ENCODE assay signal across 28 cellular contexts in the genomic region with DNA sequence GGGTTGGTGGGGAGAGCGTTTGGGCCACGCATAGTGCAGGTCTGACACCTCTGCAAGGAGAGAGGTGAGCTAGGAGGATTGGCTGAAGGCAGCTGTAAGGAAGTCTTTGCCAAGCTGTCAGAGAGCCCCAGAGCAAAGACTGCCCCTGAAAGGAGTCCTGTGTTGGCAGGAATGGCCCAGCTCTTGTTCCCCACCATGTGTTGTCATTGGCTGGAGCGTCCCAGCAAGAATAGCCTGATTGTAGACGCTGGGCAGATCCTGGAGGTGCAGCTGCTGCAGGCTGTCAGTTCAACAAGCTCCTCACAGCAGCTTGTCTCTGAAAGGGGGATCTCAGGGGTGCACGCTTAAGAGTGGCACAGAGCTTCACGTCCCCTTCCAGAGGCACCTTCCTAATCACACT.
"Had no signal": no experiment of that assay in that cellular context is flagged by ENCODE, and none has a peak within 500 bp of the region (broad histone marks: within the 10 kb centered on the region; RNA-seq: fewer than 3 reads in every experiment).

No MANE protein-coding gene starts in this region.

- H3K27me3 ChIP-seq: adrenal gland, Peyer's patch, SJSA1 had no signal

- H3K27ac Mint-ChIP-seq: activated B cell treated with CpG ODN at 0.5 μM for 24 hours; activated CD4-positive, alpha-beta T cell treated with anti-CD3 and anti-CD28 coated beads, Interleukin-2, amount 10 ng/mL, durations not matched to agents 24 days and 14 days; activated CD8-positive, alpha-beta memory T cell treated with anti-CD3 and anti-CD28 coated beads, Interleukin-2, amount 10 ng/mL, durations not matched to agents 7 days and 5 days; activated naive CD8-positive, alpha-beta T cell treated with anti-CD3 and anti-CD28 coated beads, Interleukin-2, amount 10 ng/mL, durations not matched to agents 7 days and 5 days; activated T-cell treated with anti-CD3 and anti-CD28 coated beads, Interleukin-2, amount 50 U/mL, for 24 hours; IgD-negative memory B cell; T-helper 1 cell treated with Interleukin-12 subunit alpha and Interleukin-12 subunit beta and Interleukin-4 antibody, amounts not matched to agents 30 μg/mL and 1 μg/mL, for 36 hours had no signal

- FAIRE-seq: bronchial epithelial cell, TTC549 had no signal

- H3K27ac ChIP-seq: adrenal gland, Peyer's patch, RWPE1, SJSA1 had no signal

- H3K36me3 Mint-ChIP-seq: activated CD8-positive, alpha-beta memory T cell treated with anti-CD3 and anti-CD28 coated beads, Interleukin-2, amount 10 ng/mL, durations not matched to agents 7 days and 5 days; activated naive CD8-positive, alpha-beta T cell treated with anti-CD3 and anti-CD28 coated beads, Interleukin-2, amount 10 ng/mL, durations not matched to agents 7 days and 5 days had no signal

- H3K9me3 Mint-ChIP-seq: activated B cell treated with CpG ODN at 0.5 μM for 24 hours; activated CD4-positive, alpha-beta T cell treated with anti-CD3 and anti-CD28 coated beads, Interleukin-2, amount 10 ng/mL, durations not matched to agents 24 days and 14 days; activated naive CD8-positive, alpha-beta T cell treated with anti-CD3 and anti-CD28 coated beads, Interleukin-2, amount 10 ng/mL, durations not matched to agents 7 days and 5 days; activated T-cell treated with anti-CD3 and anti-CD28 coated beads, Interleukin-2, amount 50 U/mL, for 24 hours; T-helper 1 cell treated with Interleukin-12 subunit alpha and Interleukin-12 subunit beta and Interleukin-4 antibody, amounts not matched to agents 30 μg/mL and 1 μg/mL, for 36 hours had no signal

- H3K4me3 Mint-ChIP-seq: activated B cell treated with CpG ODN at 0.5 μM for 24 hours; activated CD4-positive, alpha-beta T cell treated with anti-CD3 and anti-CD28 coated beads, Interleukin-2, amount 10 ng/mL, durations not matched to agents 24 days and 14 days; activated CD8-positive, alpha-beta memory T cell treated with anti-CD3 and anti-CD28 coated beads, Interleukin-2, amount 10 ng/mL, durations not matched to agents 7 days and 5 days; activated naive CD8-positive, alpha-beta T cell treated with anti-CD3 and anti-CD28 coated beads, Interleukin-2, amount 10 ng/mL, durations not matched to agents 7 days and 5 days; activated T-cell treated with anti-CD3 and anti-CD28 coated beads, Interleukin-2, amount 50 U/mL, for 24 hours; IgD-negative memory B cell; T-helper 1 cell treated with Interleukin-12 subunit alpha and Interleukin-12 subunit beta and Interleukin-4 antibody, amounts not matched to agents 30 μg/mL and 1 μg/mL, for 36 hours had no signal

- H3K4me1 ChIP-seq: Peyer's patch, SJSA1 had no signal

- H3K9me3 ChIP-seq: adrenal gland, Peyer's patch, SJSA1 had no signal

- ATAC-seq: activated CD8-positive, alpha-beta memory T cell treated with anti-CD3 and anti-CD28 coated beads, Interleukin-2, amount 10 ng/mL, durations not matched to agents 7 days and 5 days had no signal

- H3K4me1 Mint-ChIP-seq: activated B cell treated with CpG ODN at 0.5 μM for 24 hours; activated CD4-positive, alpha-beta T cell treated with anti-CD3 and anti-CD28 coated beads, Interleukin-2, amount 10 ng/mL, durations not matched to agents 24 days and 14 days; activated CD8-positive, alpha-beta memory T cell treated with anti-CD3 and anti-CD28 coated beads, Interleukin-2, amount 10 ng/mL, durations not matched to agents 7 days and 5 days; activated naive CD8-positive, alpha-beta T cell treated with anti-CD3 and anti-CD28 coated beads, Interleukin-2, amount 10 ng/mL, durations not matched to agents 7 days and 5 days; IgD-negative memory B cell had no signal

- H3K27me3 Mint-ChIP-seq: activated CD8-positive, alpha-beta memory T cell treated with anti-CD3 and anti-CD28 coated beads, Interleukin-2, amount 10 ng/mL, durations not matched to agents 7 days and 5 days had no signal

- DNase-seq: activated B cell treated with CpG ODN at 0.5 μM for 24 hours; activated CD4-positive, alpha-beta T cell treated with anti-CD3 and anti-CD28 coated beads for 1 hour; activated CD4-positive, alpha-beta T cell treated with anti-CD3 and anti-CD28 coated beads, Interleukin-2, amount 10 ng/mL, durations not matched to agents 24 days and 14 days; activated CD4-positive, alpha-beta T cell treated with anti-CD3 and anti-CD28 coated beads, Interleukin-2, amount 50 U/mL, for 48 hours; activated CD8-positive, alpha-beta memory T cell treated with anti-CD3 and anti-CD28 coated beads, Interleukin-2, amount 10 ng/mL, durations not matched to agents 7 days and 5 days; activated effector memory CD4-positive, alpha-beta T cell treated with anti-CD3 and anti-CD28 coated beads, Interleukin-2, amount 50 U/mL, for 16 hours; activated naive CD4-positive, alpha-beta T cell treated with Interleukin-2 at 50 U/mL for 16 hours; activated naive CD8-positive, alpha-beta T cell treated with anti-CD3 and anti-CD28 coated beads, Interleukin-2, amount 10 ng/mL, durations not matched to agents 7 days and 5 days; activated T-cell treated with anti-CD3 and anti-CD28 coated beads, Interleukin-2, amount 50 U/mL, for 24 hours; adrenal gland; central memory CD4-positive, alpha-beta T cell; KG1; NCI-H1092; NCI-H1417; NCI-H1930; NCI-H2171; NCI-H345; NCI-H510A treated with DMSO at 0.1 percent for 48 hours; NCI-H69; NK-92 treated with Interleukin-12 subunit alpha and Interleukin-12 subunit beta, amount 100 ng/mL, for 24 hours; Peyer's patch; Right ventricle myocardium superior had no signal

- H3K4me3 ChIP-seq: adrenal gland, Peyer's patch, SJSA1 had no signal

- H3K36me3 ChIP-seq: adrenal gland, Peyer's patch, SJSA1 had no signal
